In genomic region chr17:538096-538973, GRCh38 we compare ENCODE assay signal across 1 cellular context.
TF ChIP-seq lines count a peak whose summit lies in the region.

No MANE protein-coding gene starts in this region.

TF ChIP-seq in SK-N-SH treated with all-trans-retinoic acid at 6 μM for 48 hours, 23 proteins besides CTCF, POLR2A, EP300 and RAD21 (continued from another document):
- TF ChIP-seq PATZ1 (CRISPR knock-in tag; IDR thresholded peaks at IDR 0.05; ENCODE audit: borderline replicate concordance): no peak
- TF ChIP-seq TOX (CRISPR knock-in tag; IDR thresholded peaks at IDR 0.05; ENCODE audit: borderline replicate concordance): no peak
- no peak for TF ChIP-seq GLIS3 (CRISPR knock-in tag; IDR thresholded peaks at IDR 0.05)
